1 cellular context compared by ENCODE assay signal in the genomic region with DNA sequence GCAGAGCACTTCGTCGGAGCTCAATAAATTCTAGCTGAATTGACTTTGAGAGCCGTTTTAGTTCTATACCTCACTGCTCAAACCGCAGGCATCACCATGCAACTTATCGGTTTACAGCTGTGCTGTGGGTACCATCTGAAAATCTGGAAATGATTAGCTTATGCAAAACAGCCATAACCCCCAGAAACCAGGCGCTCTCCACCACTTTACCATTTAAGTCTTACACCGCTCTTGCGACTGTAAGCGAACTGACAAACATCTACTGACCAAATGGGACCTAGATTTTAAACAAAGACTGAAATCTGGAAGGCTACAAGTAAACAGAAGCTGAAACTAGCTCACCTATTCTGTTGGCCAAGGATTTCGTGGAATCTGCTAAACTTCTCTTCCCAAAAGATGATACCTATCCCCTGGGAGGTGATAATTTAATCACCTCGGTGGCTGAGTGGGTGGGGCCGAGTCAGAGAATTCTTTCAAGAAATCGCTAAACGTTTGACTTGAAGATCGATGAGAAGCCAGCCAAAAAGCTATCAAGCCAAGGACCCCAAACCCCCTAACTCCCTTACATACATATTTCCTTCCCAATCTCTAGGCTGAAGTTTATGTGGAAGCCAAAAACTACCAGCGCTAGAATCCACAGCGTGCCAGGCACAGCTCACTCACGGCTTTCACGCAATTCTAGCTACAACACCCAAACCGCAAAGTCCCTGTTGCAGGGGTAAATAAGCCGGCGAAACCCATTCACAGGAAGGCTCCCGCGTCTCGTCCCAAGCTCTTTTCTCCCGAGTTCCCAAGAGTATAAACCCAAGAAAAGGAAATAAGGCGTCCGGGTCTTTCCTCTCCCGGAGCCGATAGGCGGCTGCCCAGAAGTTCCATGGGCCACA.
TF ChIP-seq lines count a peak whose summit lies in the region.

No MANE protein-coding gene starts in this region.

TF ChIP-seq in GM12878, 131 proteins besides CTCF, POLR2A, EP300 and RAD21 (continued from another document and continues in another):
- TF ChIP-seq CEBPZ (IDR thresholded peaks at IDR 0.05; ENCODE audit: low read depth, low read length) (no peak), NBN (IDR thresholded peaks at IDR 0.05) (no peak), PAX8 (IDR thresholded peaks at IDR 0.05) (no peak), TARDBP (IDR thresholded peaks at IDR 0.05; ENCODE audit: borderline replicate concordance) (no peak), SRF (IDR thresholded peaks at IDR 0.05; ENCODE audit: low read depth in 2 of 2, low read length in 2 of 2) (no peak), DPF2 (IDR thresholded peaks at IDR 0.05) (peak; percentile 32; the same call in 1 of the 2 replicates), PKNOX1 (IDR thresholded peaks at IDR 0.05) (no peak), YY1 (IDR thresholded peaks at IDR 0.05; ENCODE audit: low read depth, low read length) (no peak), RBBP5 (conservative IDR thresholded peaks at IDR 0.05) (no peak), BACH1 (IDR thresholded peaks at IDR 0.05; ENCODE audit: borderline replicate concordance) (no peak), RUNX3 (IDR thresholded peaks at IDR 0.05; ENCODE audit: low read length) (peak; percentile 96), MYC (IDR thresholded peaks at IDR 0.05; ENCODE audit: insufficient read depth, insufficient read length, insufficient replicate concordance, low read length, severe bottlenecking) (no peak), FOS (IDR thresholded peaks at IDR 0.05; ENCODE audit: borderline replicate concordance, extremely low read depth, insufficient read length) (no peak), ZNF622 (IDR thresholded peaks at IDR 0.05) (no peak), E2F8 (IDR thresholded peaks at IDR 0.05; ENCODE audit: low read depth, partially characterized antibody) (no peak), SP1 (IDR thresholded peaks at IDR 0.05; ENCODE audit: low read depth, low read length) (no peak), POLR2AphosphoS5 (IDR thresholded peaks at IDR 0.05; ENCODE audit: low read length) (peak; percentile 63; the same call in 1 of the 2 replicates), SUZ12 (IDR thresholded peaks at IDR 0.05; ENCODE audit: unreplicated experiment) (no peak), BRCA1 (IDR thresholded peaks at IDR 0.05; ENCODE audit: low read depth, low read length) (no peak), CUX1 (IDR thresholded peaks at IDR 0.05; ENCODE audit: insufficient replicate concordance, low read depth, low read length) (no peak), MTA2 (IDR thresholded peaks at IDR 0.05; ENCODE audit: low read depth) (peak; percentile 31; the same call in 1 of the 2 replicates), PML (IDR thresholded peaks at IDR 0.05; ENCODE audit: low read length) (no peak), IRF4 (IDR thresholded peaks at IDR 0.05; ENCODE audit: low read depth, low read length) (peak; percentile 76), CHD1 (IDR thresholded peaks at IDR 0.05; ENCODE audit: low read depth, low read length) (no peak), ZNF207 (IDR thresholded peaks at IDR 0.05; ENCODE audit: borderline replicate concordance) (no peak; the same call in 1 of the 2 replicates), ZBTB4 (CRISPR knock-in tag; IDR thresholded peaks at IDR 0.05) (no peak), IKZF2 (IDR thresholded peaks at IDR 0.05) (no peak; a peak in 1 of 4 replicates), SPI1 (IDR thresholded peaks at IDR 0.05; ENCODE audit: borderline replicate concordance, insufficient read depth, low read depth, low read length) (no peak)
- TF ChIP-seq, protein P1, sequence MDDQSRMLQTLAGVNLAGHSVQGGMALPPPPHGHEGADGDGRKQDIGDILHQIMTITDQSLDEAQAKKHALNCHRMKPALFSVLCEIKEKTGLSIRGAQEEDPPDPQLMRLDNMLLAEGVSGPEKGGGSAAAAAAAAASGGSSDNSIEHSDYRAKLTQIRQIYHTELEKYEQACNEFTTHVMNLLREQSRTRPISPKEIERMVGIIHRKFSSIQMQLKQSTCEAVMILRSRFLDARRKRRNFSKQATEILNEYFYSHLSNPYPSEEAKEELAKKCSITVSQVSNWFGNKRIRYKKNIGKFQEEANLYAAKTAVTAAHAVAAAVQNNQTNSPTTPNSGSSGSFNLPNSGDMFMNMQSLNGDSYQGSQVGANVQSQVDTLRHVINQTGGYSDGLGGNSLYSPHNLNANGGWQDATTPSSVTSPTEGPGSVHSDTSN (IDR thresholded peaks at IDR 0.05; ENCODE audit: insufficient replicate concordance, low read depth, low read length): no peak
- TF ChIP-seq, protein P2, sequence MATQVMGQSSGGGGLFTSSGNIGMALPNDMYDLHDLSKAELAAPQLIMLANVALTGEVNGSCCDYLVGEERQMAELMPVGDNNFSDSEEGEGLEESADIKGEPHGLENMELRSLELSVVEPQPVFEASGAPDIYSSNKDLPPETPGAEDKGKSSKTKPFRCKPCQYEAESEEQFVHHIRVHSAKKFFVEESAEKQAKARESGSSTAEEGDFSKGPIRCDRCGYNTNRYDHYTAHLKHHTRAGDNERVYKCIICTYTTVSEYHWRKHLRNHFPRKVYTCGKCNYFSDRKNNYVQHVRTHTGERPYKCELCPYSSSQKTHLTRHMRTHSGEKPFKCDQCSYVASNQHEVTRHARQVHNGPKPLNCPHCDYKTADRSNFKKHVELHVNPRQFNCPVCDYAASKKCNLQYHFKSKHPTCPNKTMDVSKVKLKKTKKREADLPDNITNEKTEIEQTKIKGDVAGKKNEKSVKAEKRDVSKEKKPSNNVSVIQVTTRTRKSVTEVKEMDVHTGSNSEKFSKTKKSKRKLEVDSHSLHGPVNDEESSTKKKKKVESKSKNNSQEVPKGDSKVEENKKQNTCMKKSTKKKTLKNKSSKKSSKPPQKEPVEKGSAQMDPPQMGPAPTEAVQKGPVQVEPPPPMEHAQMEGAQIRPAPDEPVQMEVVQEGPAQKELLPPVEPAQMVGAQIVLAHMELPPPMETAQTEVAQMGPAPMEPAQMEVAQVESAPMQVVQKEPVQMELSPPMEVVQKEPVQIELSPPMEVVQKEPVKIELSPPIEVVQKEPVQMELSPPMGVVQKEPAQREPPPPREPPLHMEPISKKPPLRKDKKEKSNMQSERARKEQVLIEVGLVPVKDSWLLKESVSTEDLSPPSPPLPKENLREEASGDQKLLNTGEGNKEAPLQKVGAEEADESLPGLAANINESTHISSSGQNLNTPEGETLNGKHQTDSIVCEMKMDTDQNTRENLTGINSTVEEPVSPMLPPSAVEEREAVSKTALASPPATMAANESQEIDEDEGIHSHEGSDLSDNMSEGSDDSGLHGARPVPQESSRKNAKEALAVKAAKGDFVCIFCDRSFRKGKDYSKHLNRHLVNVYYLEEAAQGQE (IDR thresholded peaks at IDR 0.05; ENCODE audit: low read depth, low read length): no peak
